In genomic region chr1:159915571-159916239, GRCh38 we compare ENCODE assay signal across 9 cellular contexts. TPM values are rescaled to one million over a fixed set of nuclear protein-coding genes. Genes with fewer than 3 reads are reported as not detected.
DNase-seq lines count a peak whose midpoint lies in the region; ATAC-seq, FAIRE-seq and TF ChIP-seq lines count a peak whose summit lies in the region.
"Had no signal": no experiment of that assay in that cellular context is flagged by ENCODE, and none has a peak within 500 bp of the region (broad histone marks: within the 10 kb centered on the region; RNA-seq: fewer than 3 reads in every experiment).

No MANE protein-coding gene starts in this region.

- no peak for ATAC-seq in activated naive CD8-positive, alpha-beta T cell treated with anti-CD3 and anti-CD28 coated beads, Interleukin-2, amount 10 ng/mL, durations not matched to agents 7 days and 5 days (ENCODE audit: low read depth)
- no peak for ATAC-seq in upper lobe of right lung
- no peak for ATAC-seq in GM18868 (IDR thresholded peaks at IDR 0.05; ENCODE audit: unreplicated experiment)
- no peak for ATAC-seq in activated T-cell treated with anti-CD3 and anti-CD28 coated beads, Interleukin-2, amount 50 U/mL, for 4 hours

- H3K4me2 ChIP-seq in astrocyte (ENCODE audit: low read length), result peak overlapping the region; percentile 69

- DNase-seq in activated naive CD8-positive, alpha-beta T cell treated with anti-CD3 and anti-CD28 coated beads, Interleukin-2, amount 10 ng/mL, durations not matched to agents 7 days and 5 days, result no peak
- DNase-seq in activated naive CD8-positive, alpha-beta T cell treated with anti-CD3 and anti-CD28 coated beads for 36 hours, result no peak
- DNase-seq in astrocyte (ENCODE audit: low read depth), result no peak
- DNase-seq in islet precursor cell, result peak; percentile 93
- peak; percentile 18 for DNase-seq in upper lobe of right lung
- DNase-seq in cerebellum (ENCODE audit: low spot score), result no peak
- no peak for DNase-seq in activated T-cell treated with anti-CD3 and anti-CD28 coated beads, Interleukin-2, amount 50 U/mL, for 4 hours

- H3K27me3 Mint-ChIP-seq in activated naive CD8-positive, alpha-beta T cell treated with anti-CD3 and anti-CD28 coated beads, Interleukin-2, amount 10 ng/mL, durations not matched to agents 7 days and 5 days, result no peaks in the 10 kb centered on the region
- H3K27me3 Mint-ChIP-seq in activated naive CD8-positive, alpha-beta T cell treated with anti-CD3 and anti-CD28 coated beads for 36 hours, result no peaks in the 10 kb centered on the region
- H3K27me3 Mint-ChIP-seq in astrocyte (ENCODE audit: low read depth, unreplicated experiment), result no peaks in the 10 kb centered on the region
- H3K27me3 Mint-ChIP-seq in activated T-cell treated with anti-CD3 and anti-CD28 coated beads, Interleukin-2, amount 50 U/mL, for 4 hours (ENCODE audit: low read depth), result no peaks in the 10 kb centered on the region

- H3K36me3 ChIP-seq in astrocyte (ENCODE audit: insufficient read depth, low read length) (peaks cover 28% of the 10 kb centered on the region), upper lobe of right lung (peaks cover 44% of the 10 kb centered on the region)

- peaks cover 56% of the 10 kb centered on the region for H3K4me1 Mint-ChIP-seq in activated naive CD8-positive, alpha-beta T cell treated with anti-CD3 and anti-CD28 coated beads, Interleukin-2, amount 10 ng/mL, durations not matched to agents 7 days and 5 days
- H3K4me1 Mint-ChIP-seq in activated naive CD8-positive, alpha-beta T cell treated with anti-CD3 and anti-CD28 coated beads for 36 hours, result peaks cover 54% of the 10 kb centered on the region
- peaks cover 86% of the 10 kb centered on the region for H3K4me1 Mint-ChIP-seq in astrocyte (ENCODE audit: low read depth, unreplicated experiment)
- H3K4me1 Mint-ChIP-seq in activated T-cell treated with anti-CD3 and anti-CD28 coated beads, Interleukin-2, amount 50 U/mL, for 4 hours (ENCODE audit: low read depth), result peaks cover 70% of the 10 kb centered on the region

- H3K9ac ChIP-seq in astrocyte (ENCODE audit: low read length), result peak overlapping the region; percentile 80

- H3K27me3 ChIP-seq in astrocyte (ENCODE audit: insufficient read depth, low read length) (no peaks in the 10 kb centered on the region), upper lobe of right lung (no peaks in the 10 kb centered on the region)

- no peaks in the 10 kb centered on the region for H3K9me3 ChIP-seq in astrocyte (ENCODE audit: insufficient read depth, low read depth, low read length)
- no peaks in the 10 kb centered on the region for H3K9me3 ChIP-seq in upper lobe of right lung

- H3K4me1 ChIP-seq in astrocyte (ENCODE audit: insufficient read depth, low read length) (peaks cover 57% of the 10 kb centered on the region), upper lobe of right lung (peaks cover 66% of the 10 kb centered on the region)

- peak overlapping the region; percentile 52 for H3K27ac Mint-ChIP-seq in activated naive CD8-positive, alpha-beta T cell treated with anti-CD3 and anti-CD28 coated beads, Interleukin-2, amount 10 ng/mL, durations not matched to agents 7 days and 5 days
- no peak overlapping the region for H3K27ac Mint-ChIP-seq in activated naive CD8-positive, alpha-beta T cell treated with anti-CD3 and anti-CD28 coated beads for 36 hours
- H3K27ac Mint-ChIP-seq in astrocyte (ENCODE audit: unreplicated experiment), result peak overlapping the region; percentile 93

- no peak overlapping the region for H2AFZ ChIP-seq in astrocyte (ENCODE audit: low read depth, low read length)

- no peak for TF ChIP-seq CTCF in astrocyte (IDR thresholded peaks at IDR 0.05; ENCODE audit: insufficient read depth, low read depth, low read length)
- TF ChIP-seq CTCF in upper lobe of right lung (IDR thresholded peaks at IDR 0.05), result no peak

- H3K4me3 ChIP-seq in astrocyte (ENCODE audit: insufficient read depth, low read depth, low read length) (no peak overlapping the region), upper lobe of right lung (no peak overlapping the region)

- H3K27ac ChIP-seq in astrocyte (ENCODE audit: low read depth, low read length) (peak overlapping the region; percentile 88), upper lobe of right lung (peak overlapping the region; percentile 17)

- intact Hi-C loops in upper lobe of right lung (cut with DNase I), result no loop called here

- H3K36me3 Mint-ChIP-seq in activated naive CD8-positive, alpha-beta T cell treated with anti-CD3 and anti-CD28 coated beads, Interleukin-2, amount 10 ng/mL, durations not matched to agents 7 days and 5 days, result peaks cover 32% of the 10 kb centered on the region
- H3K36me3 Mint-ChIP-seq in activated naive CD8-positive, alpha-beta T cell treated with anti-CD3 and anti-CD28 coated beads for 36 hours, result peaks cover 33% of the 10 kb centered on the region
- peaks cover 23% of the 10 kb centered on the region for H3K36me3 Mint-ChIP-seq in astrocyte (ENCODE audit: low read depth, unreplicated experiment)
- peaks cover 34% of the 10 kb centered on the region for H3K36me3 Mint-ChIP-seq in activated T-cell treated with anti-CD3 and anti-CD28 coated beads, Interleukin-2, amount 50 U/mL, for 4 hours (ENCODE audit: insufficient read depth)

- no peak overlapping the region for H3K4me3 Mint-ChIP-seq in activated naive CD8-positive, alpha-beta T cell treated with anti-CD3 and anti-CD28 coated beads, Interleukin-2, amount 10 ng/mL, durations not matched to agents 7 days and 5 days
- no peak overlapping the region for H3K4me3 Mint-ChIP-seq in activated naive CD8-positive, alpha-beta T cell treated with anti-CD3 and anti-CD28 coated beads for 36 hours
- H3K4me3 Mint-ChIP-seq in astrocyte (ENCODE audit: unreplicated experiment), result no peak overlapping the region
- H3K4me3 Mint-ChIP-seq in activated T-cell treated with anti-CD3 and anti-CD28 coated beads, Interleukin-2, amount 50 U/mL, for 4 hours, result no peak overlapping the region

- no peaks in the 10 kb centered on the region for H3K9me3 Mint-ChIP-seq in activated naive CD8-positive, alpha-beta T cell treated with anti-CD3 and anti-CD28 coated beads, Interleukin-2, amount 10 ng/mL, durations not matched to agents 7 days and 5 days
- no peaks in the 10 kb centered on the region for H3K9me3 Mint-ChIP-seq in activated naive CD8-positive, alpha-beta T cell treated with anti-CD3 and anti-CD28 coated beads for 36 hours
- no peaks in the 10 kb centered on the region for H3K9me3 Mint-ChIP-seq in astrocyte (ENCODE audit: unreplicated experiment)
- no peaks in the 10 kb centered on the region for H3K9me3 Mint-ChIP-seq in activated T-cell treated with anti-CD3 and anti-CD28 coated beads, Interleukin-2, amount 50 U/mL, for 4 hours

- H4K20me1 ChIP-seq in astrocyte (ENCODE audit: insufficient read depth, low read length), result peaks cover 37% of the 10 kb centered on the region

- POLR2A ChIA-PET in activated naive CD8-positive, alpha-beta T cell treated with anti-CD3 and anti-CD28 coated beads, Interleukin-2, amount 10 ng/mL, durations not matched to agents 7 days and 5 days (lab: Charles Lee), result interaction anchor here (3.6 kb wide), 1 partner anchor 9 kb away, joined by 26 read pairs; the partner anchor contains the start of gene TAGLN2

- no peak for FAIRE-seq in astrocyte (lab: Jason Lieb, UNC)
- FAIRE-seq: GM18507 had no signal

- H3K79me2 ChIP-seq in astrocyte (ENCODE audit: insufficient read depth, low read length), result peaks cover 30% of the 10 kb centered on the region

RNA-seq across cellular contexts. Expression of gene TAGLN2, which starts 9.6 kb away (rescaled TPM):
- total RNA-seq in activated naive CD8-positive, alpha-beta T cell treated with anti-CD3 and anti-CD28 coated beads, Interleukin-2, amount 10 ng/mL, durations not matched to agents 7 days and 5 days, result 100 to 1,000 TPM; 384 to 388 TPM
- total RNA-seq in activated naive CD8-positive, alpha-beta T cell treated with anti-CD3 and anti-CD28 coated beads for 36 hours, result 100 to 1,000 TPM; 463 to 489 TPM
- 614 and 688 TPM in 2 replicates for total RNA-seq in astrocyte
- total RNA-seq in upper lobe of right lung, result 435 TPM
- 15.1 TPM for total RNA-seq in cerebellum
- 100 to 1,000 TPM; 338 to 362 (median 353) TPM for total RNA-seq in activated T-cell treated with anti-CD3 and anti-CD28 coated beads, Interleukin-2, amount 50 U/mL, for 4 hours

RNA-seq across cellular contexts. Expression of gene CFAP45, which starts 15.7 kb away (rescaled TPM):
- total RNA-seq in activated naive CD8-positive, alpha-beta T cell treated with anti-CD3 and anti-CD28 coated beads, Interleukin-2, amount 10 ng/mL, durations not matched to agents 7 days and 5 days, result 1 to 10 TPM; 1.3 to 1.6 TPM
- total RNA-seq in activated naive CD8-positive, alpha-beta T cell treated with anti-CD3 and anti-CD28 coated beads for 36 hours, result under 1 TPM; 0.78 to 0.80 TPM
- 3.2 and 4.3 TPM in 2 replicates for total RNA-seq in astrocyte
- 1.9 TPM for total RNA-seq in upper lobe of right lung
- 1.1 TPM for total RNA-seq in cerebellum
- 1 to 10 TPM in 1 of 3 donors, under 1 TPM in 2; 0.82 to 1.2 (median 0.82) TPM for total RNA-seq in activated T-cell treated with anti-CD3 and anti-CD28 coated beads, Interleukin-2, amount 50 U/mL, for 4 hours

RNA-seq across cellular contexts. Expression of gene IGSF9, which starts 29.7 kb away (rescaled TPM):
- not detected for total RNA-seq in activated naive CD8-positive, alpha-beta T cell treated with anti-CD3 and anti-CD28 coated beads, Interleukin-2, amount 10 ng/mL, durations not matched to agents 7 days and 5 days
- under 1 TPM in 1 of 2 experiments, not detected in 1; 0.08 TPM for total RNA-seq in activated naive CD8-positive, alpha-beta T cell treated with anti-CD3 and anti-CD28 coated beads for 36 hours
- total RNA-seq in astrocyte, result 0.89 and 2.1 TPM in 2 replicates
- total RNA-seq in upper lobe of right lung, result 2.2 TPM
- 4.7 TPM for total RNA-seq in cerebellum
- under 1 TPM; 0.11 to 0.20 (median 0.16) TPM for total RNA-seq in activated T-cell treated with anti-CD3 and anti-CD28 coated beads, Interleukin-2, amount 50 U/mL, for 4 hours

RNA-seq across cellular contexts. Expression of gene SLAMF9, which starts 38.3 kb away (rescaled TPM):
- total RNA-seq in activated naive CD8-positive, alpha-beta T cell treated with anti-CD3 and anti-CD28 coated beads, Interleukin-2, amount 10 ng/mL, durations not matched to agents 7 days and 5 days, result not detected
- not detected for total RNA-seq in activated naive CD8-positive, alpha-beta T cell treated with anti-CD3 and anti-CD28 coated beads for 36 hours
- 0.43 TPM in 1 of 2 replicates, not detected in the other for total RNA-seq in astrocyte
- total RNA-seq in upper lobe of right lung, result not detected
- total RNA-seq in cerebellum, result not detected
- total RNA-seq in activated T-cell treated with anti-CD3 and anti-CD28 coated beads, Interleukin-2, amount 50 U/mL, for 4 hours, result not detected

RNA-seq across cellular contexts. Expression of gene VSIG8, which starts 53.2 kb away (rescaled TPM):
- not detected for total RNA-seq in activated naive CD8-positive, alpha-beta T cell treated with anti-CD3 and anti-CD28 coated beads, Interleukin-2, amount 10 ng/mL, durations not matched to agents 7 days and 5 days
- not detected for total RNA-seq in activated naive CD8-positive, alpha-beta T cell treated with anti-CD3 and anti-CD28 coated beads for 36 hours
- not detected in 2 replicates for total RNA-seq in astrocyte
- not detected for total RNA-seq in upper lobe of right lung
- total RNA-seq in cerebellum, result 0.18 TPM
- total RNA-seq in activated T-cell treated with anti-CD3 and anti-CD28 coated beads, Interleukin-2, amount 50 U/mL, for 4 hours, result not detected

Comparison
In these comparisons a context has a peak if more than half of its experiments do, and no peak if none do; other contexts are left out.
1. DNase-seq: peak in islet precursor cell (single experiment) and upper lobe of right lung (single experiment); none in activated naive CD8-positive, alpha-beta T cell treated with anti-CD3 and anti-CD28 coated beads, Interleukin-2, amount 10 ng/mL, durations not matched to agents 7 days and 5 days (single experiment), activated naive CD8-positive, alpha-beta T cell treated with anti-CD3 and anti-CD28 coated beads for 36 hours (single experiment), astrocyte (single experiment), cerebellum (single experiment) and activated T-cell treated with anti-CD3 and anti-CD28 coated beads, Interleukin-2, amount 50 U/mL, for 4 hours (single experiment).
2. RNA of gene TAGLN2, which starts 9.6 kb away (total RNA-seq): 614 to 688 TPM in astrocyte, 463 to 489 TPM in activated naive CD8-positive, alpha-beta T cell treated with anti-CD3 and anti-CD28 coated beads for 36 hours, 435 TPM in upper lobe of right lung (single experiment), 384 to 388 TPM in activated naive CD8-positive, alpha-beta T cell treated with anti-CD3 and anti-CD28 coated beads, Interleukin-2, amount 10 ng/mL, durations not matched to agents 7 days and 5 days and 338 to 362 TPM in activated T-cell treated with anti-CD3 and anti-CD28 coated beads, Interleukin-2, amount 50 U/mL, for 4 hours; 15.1 TPM in cerebellum (single experiment); every median in the first group is over 10 times any median in the second.